ENCODE assay signal across 2 cellular contexts in genomic region chr11:69165775-69166174, GRCh38.
TF ChIP-seq lines count a peak whose summit lies in the region.

No MANE protein-coding gene starts in this region.

TF ChIP-seq in HCT116, 20 proteins besides CTCF, POLR2A, EP300 and RAD21:
- TF ChIP-seq ZNF274 (IDR thresholded peaks at IDR 0.05; ENCODE audit: low read depth, low read length) (no peak), JUND (IDR thresholded peaks at IDR 0.05) (no peak), YY1 (IDR thresholded peaks at IDR 0.05; ENCODE audit: extremely low read depth, insufficient replicate concordance, low read depth, low read length) (no peak), SRF (IDR thresholded peaks at IDR 0.05; ENCODE audit: low read depth) (no peak), TCF7L2 (IDR thresholded peaks at IDR 0.05; ENCODE audit: borderline replicate concordance, extremely low read depth, insufficient read depth, insufficient read length) (no peak), ELF1 (IDR thresholded peaks at IDR 0.05; ENCODE audit: borderline replicate concordance, low read depth) (no peak), ZFX (IDR thresholded peaks at IDR 0.05) (no peak), EGR1 (IDR thresholded peaks at IDR 0.05; ENCODE audit: low read depth) (no peak), ZBTB33 (IDR thresholded peaks at IDR 0.05; ENCODE audit: extremely low read depth, insufficient replicate concordance, low read length) (no peak), SP1 (IDR thresholded peaks at IDR 0.05; ENCODE audit: low read depth) (no peak), MAX (IDR thresholded peaks at IDR 0.05) (no peak), ATF3 (IDR thresholded peaks at IDR 0.05) (no peak), CBX3 (IDR thresholded peaks at IDR 0.05; ENCODE audit: low read depth) (no peak), FOSL1 (IDR thresholded peaks at IDR 0.05; ENCODE audit: low read depth) (no peak), REST (IDR thresholded peaks at IDR 0.05; ENCODE audit: low read depth) (no peak), SIN3A (IDR thresholded peaks at IDR 0.05; ENCODE audit: low read depth) (no peak), EZH2 (IDR thresholded peaks at IDR 0.05) (no peak), POLR2AphosphoS5 (IDR thresholded peaks at IDR 0.05; ENCODE audit: low read depth, low read length) (no peak), EZH2phosphoT487 (IDR thresholded peaks at IDR 0.05; ENCODE audit: borderline replicate concordance) (no peak)

TF ChIP-seq in H1, 55 proteins besides CTCF, POLR2A, EP300 and RAD21:
- TF ChIP-seq CTBP2 (IDR thresholded peaks at IDR 0.05; ENCODE audit: borderline replicate concordance, insufficient read depth, insufficient read length, low read length) (no peak), RNF2 (IDR thresholded peaks at IDR 0.05; ENCODE audit: borderline replicate concordance, low read depth, low read length, missing control alignments, poor library complexity, severe bottlenecking) (no peak), CREB1 (IDR thresholded peaks at IDR 0.05) (no peak), ZNF274 (IDR thresholded peaks at IDR 0.05; ENCODE audit: borderline replicate concordance, extremely low read depth, low read length) (no peak)
